8 cellular contexts compared by ENCODE assay signal in genomic region chr2:199973703-199974102, GRCh38. TPM values are rescaled to one million over a fixed set of nuclear protein-coding genes. Genes with fewer than 3 reads are reported as not detected.
DNase-seq lines count a peak whose midpoint lies in the region; ATAC-seq and TF ChIP-seq lines count a peak whose summit lies in the region.

No MANE protein-coding gene starts in this region.

- H4K20me1 ChIP-seq in osteoblast (ENCODE audit: insufficient read depth, low read length) = no peaks in the 10 kb centered on the region

- peak; percentile 57 for TF ChIP-seq CTCF in epithelial cell of esophagus (IDR thresholded peaks at IDR 0.05; ENCODE audit: insufficient read depth, low read depth, low read length, missing control alignments)
- peak; percentile 63 for TF ChIP-seq CTCF in osteoblast (IDR thresholded peaks at IDR 0.05; ENCODE audit: extremely low read depth, low read depth, low read length)

- no peak overlapping the region for H3K4me2 ChIP-seq in osteoblast (ENCODE audit: insufficient read depth, low read length)

- no peaks in the 10 kb centered on the region for H3K79me2 ChIP-seq in osteoblast (ENCODE audit: insufficient read depth, low read length)

- peaks cover 18% of the 10 kb centered on the region for H3K4me1 ChIP-seq in osteoblast (ENCODE audit: insufficient read depth, low read length)

- no peaks in the 10 kb centered on the region for H3K27me3 ChIP-seq in osteoblast (ENCODE audit: insufficient read depth, low read length)

- no peak for ATAC-seq in HG03442 (IDR thresholded peaks at IDR 0.05; ENCODE audit: unreplicated experiment)

- H3K27ac ChIP-seq in osteoblast (ENCODE audit: low read depth, low read length) = no peak overlapping the region

- H2AFZ ChIP-seq in osteoblast (ENCODE audit: low read length) = no peak overlapping the region

- H3K9me3 ChIP-seq in osteoblast (ENCODE audit: low read depth, low read length) = no peaks in the 10 kb centered on the region

- peaks cover 4% of the 10 kb centered on the region for H3K36me3 ChIP-seq in osteoblast (ENCODE audit: insufficient read depth, low read length)

- H3K4me3 ChIP-seq in epithelial cell of esophagus (ENCODE audit: low read length) (no peak overlapping the region), osteoblast (ENCODE audit: insufficient read depth, low read length) (no peak overlapping the region)

- DNase-seq in NCI-H2107 treated with DMSO at 0.1 percent for 48 hours (lab: John Stamatoyannopoulos, UW; ENCODE audit: unreplicated experiment) = peak; percentile 37
- no peak for DNase-seq in NCI-H2107 (lab: John Stamatoyannopoulos, UW)
- DNase-seq in NCI-H774 (lab: John Stamatoyannopoulos, UW) = peak; percentile 2
- DNase-seq in epithelial cell of esophagus (ENCODE audit: low read depth) = peak; percentile 52
- DNase-seq in osteoblast (ENCODE audit: insufficient read length, low spot score, missing footprints) = no peak
- DNase-seq in stimulated activated naive CD4-positive, alpha-beta T cell treated with Interleukin-2 at 50 U/mL for 16 hours (lab: John Stamatoyannopoulos, UW) = no peak
- no peak for DNase-seq in germinal center (ENCODE audit: low spot score)

RNA-seq across cellular contexts. Expression of gene MAIP1, which starts 18.3 kb away (rescaled TPM):
- 26.8 and 33.3 TPM in 2 replicates for total RNA-seq in osteoblast

RNA-seq across cellular contexts. Expression of gene TYW5, which starts 18.4 kb away (rescaled TPM):
- total RNA-seq in osteoblast = 7.6 and 8.3 TPM in 2 replicates

Comparison
In these comparisons a context has a peak if more than half of its experiments do, and no peak if none do; other contexts are left out.
1. DNase-seq: peak in NCI-H2107 treated with DMSO at 0.1 percent for 48 hours (single experiment), NCI-H774 (single experiment) and epithelial cell of esophagus (single experiment); none in NCI-H2107 (single experiment), osteoblast (single experiment), stimulated activated naive CD4-positive, alpha-beta T cell treated with Interleukin-2 at 50 U/mL for 16 hours (single experiment) and germinal center (single experiment).